Comparison of ENCODE assay signal across 15 cellular contexts in genomic region chr6:57108691-57109090, GRCh38. TPM values are rescaled to one million over a fixed set of nuclear protein-coding genes. Genes with fewer than 3 reads are reported as not detected.
DNase-seq lines count a peak whose midpoint lies in the region; ATAC-seq and TF ChIP-seq lines count a peak whose summit lies in the region.
"Had no signal": no experiment of that assay in that cellular context is flagged by ENCODE, and none has a peak within 500 bp of the region (broad histone marks: within the 10 kb centered on the region; RNA-seq: fewer than 3 reads in every experiment).

No MANE protein-coding gene starts in this region.

- ATAC-seq in GM18858 (IDR thresholded peaks at IDR 0.05; ENCODE audit: unreplicated experiment) = peak; percentile 96
- ATAC-seq in GM21576 (IDR thresholded peaks at IDR 0.05; ENCODE audit: unreplicated experiment) = peak; percentile 98
- peak; percentile 92 for ATAC-seq in HG03159 (IDR thresholded peaks at IDR 0.05; ENCODE audit: unreplicated experiment)
- ATAC-seq in gastroesophageal sphincter = no peak
- ATAC-seq: right cardiac atrium had no signal

- H3K36me3 ChIP-seq in SU-DHL-6 (ENCODE audit: low read length) (peaks cover 39% of the 10 kb centered on the region; the same call in 1 of the 2 replicates), gastroesophageal sphincter (peaks cover 0 to 6% of the 10 kb centered on the region in 2 donors)

- peaks cover 52% of the 10 kb centered on the region for H4K20me1 ChIP-seq in SU-DHL-6 (ENCODE audit: low read depth, low read length)

- peaks cover 0 to 18% (median 0%) of the 10 kb centered on the region in 3 donors for H3K4me1 ChIP-seq in gastroesophageal sphincter

- no peak overlapping the region for H2AFZ ChIP-seq in SU-DHL-6 (ENCODE audit: low read depth, low read length, severe bottlenecking)

- H3K4me2 ChIP-seq in SU-DHL-6 (ENCODE audit: low read depth, low read length, poor library complexity, severe bottlenecking) = peak overlapping the region; percentile 10
- H3K4me2 ChIP-seq: SK-N-SH had no signal

- no peak for TF ChIP-seq POLR2A in gastroesophageal sphincter (IDR thresholded peaks at IDR 0.05)

- WGBS in gastroesophageal sphincter (ENCODE audit: low coverage in 1 of 2), 2 donors = 19 to 33% methylated on average over 1 of the region's 1 CpG

- H3K27ac ChIP-seq in SU-DHL-6 (ENCODE audit: low read depth, low read length) = peak overlapping the region; percentile 40; the same call in 1 of the 2 replicates
- no peak overlapping the region for H3K27ac ChIP-seq in gastroesophageal sphincter
- H3K27ac ChIP-seq: lower lobe of right lung had no signal

- H3K9me3 ChIP-seq in SU-DHL-6 (ENCODE audit: insufficient read depth, low read length) (no peaks in the 10 kb centered on the region), gastroesophageal sphincter (no peaks in the 10 kb centered on the region)
- H3K9me3 ChIP-seq: lower lobe of right lung, SK-N-SH had no signal

- no peak for TF ChIP-seq EP300 in gastroesophageal sphincter (IDR thresholded peaks at IDR 0.05)

- H3K27me3 ChIP-seq in SU-DHL-6 (ENCODE audit: low read length) (no peaks in the 10 kb centered on the region), gastroesophageal sphincter (no peaks in the 10 kb centered on the region)

- H3K4me3 ChIP-seq in SU-DHL-6 (ENCODE audit: insufficient read depth, low read length, poor library complexity, severe bottlenecking) (no peak overlapping the region), gastroesophageal sphincter (no peak overlapping the region)
- H3K4me3 ChIP-seq: lower lobe of right lung had no signal

- no peak for DNase-seq in DMS153 (lab: John Stamatoyannopoulos, UW)
- DNase-seq in effector CD8-positive, alpha-beta T cell (lab: John Stamatoyannopoulos, UW) = no peak
- DNase-seq in NCI-H2227 treated with DMSO at 0.1 percent for 48 hours (lab: John Stamatoyannopoulos, UW) = no peak
- DNase-seq: activated CD8-positive, alpha-beta memory T cell treated with anti-CD3 and anti-CD28 coated beads, Interleukin-2, amount 50 U/mL, for 48 hours; CD4-positive, alpha-beta memory T cell; H9; lower lobe of right lung; NCI-H1417; right cardiac atrium; SK-N-SH had no signal

- no peak overlapping the region for H3K9ac ChIP-seq in SU-DHL-6 (ENCODE audit: low read length)
- H3K9ac ChIP-seq: SK-N-SH had no signal

- no peak for TF ChIP-seq CTCF in SU-DHL-6 (IDR thresholded peaks at IDR 0.05; ENCODE audit: insufficient read depth, low read length, poor library complexity, severe bottlenecking)
- no peak for TF ChIP-seq CTCF in gastroesophageal sphincter (IDR thresholded peaks at IDR 0.05)

- H3F3A ChIP-seq in SU-DHL-6 (ENCODE audit: insufficient read depth) = peaks cover 13% of the 10 kb centered on the region; the same call in 1 of the 2 replicates

- H3K79me2 ChIP-seq in SU-DHL-6 (ENCODE audit: insufficient read depth, low read length) = peaks cover 91% of the 10 kb centered on the region

- no peaks in the 10 kb centered on the region for H3K9me2 ChIP-seq in SU-DHL-6 (replicated peaks; ENCODE audit: insufficient read depth, low read length)
- H3K9me2 ChIP-seq: SK-N-SH had no signal

RNA-seq across cellular contexts. Expression of gene ZNF451, which starts 18.7 kb away (rescaled TPM):
- total RNA-seq in gastroesophageal sphincter = 10 to 100 TPM; 28.7 to 66.5 (median 39.8) TPM
